ENCODE assay signal across 1 cellular context in genomic region chr12:26121323-26121740, GRCh38.
TF ChIP-seq lines count a peak whose summit lies in the region.

No MANE protein-coding gene starts in this region.

TF ChIP-seq in SK-N-SH treated with all-trans-retinoic acid at 6 μM for 48 hours, 23 proteins besides CTCF, POLR2A, EP300 and RAD21 (continued from another document):
- TF ChIP-seq PPARA (CRISPR knock-in tag; IDR thresholded peaks at IDR 0.05; ENCODE audit: borderline replicate concordance) (no peak), CSDC2 (CRISPR knock-in tag; IDR thresholded peaks at IDR 0.05) (no peak)
